9 cellular contexts compared by ENCODE assay signal in the genomic region with DNA sequence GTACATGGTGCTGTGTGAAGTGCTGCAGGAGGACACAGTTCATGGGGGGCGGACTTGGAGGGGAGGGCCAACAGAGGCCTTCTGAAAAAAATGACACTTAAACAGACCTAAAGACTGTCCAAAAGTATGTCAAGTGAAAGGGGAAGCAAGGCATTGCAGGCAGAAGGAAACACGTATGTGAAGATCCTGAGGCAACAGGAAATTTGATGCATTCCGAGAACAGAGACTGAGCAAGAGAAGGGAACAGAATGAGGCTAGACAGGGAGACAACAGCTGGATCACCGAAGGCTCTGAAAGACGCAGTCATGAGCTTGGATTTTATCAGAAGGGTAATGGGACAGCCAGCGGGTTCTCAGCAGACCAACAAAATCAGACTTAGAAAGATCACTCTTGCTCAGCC. TPM values are rescaled to one million over a fixed set of nuclear protein-coding genes. Genes with fewer than 3 reads are reported as not detected.
DNase-seq lines count a peak whose midpoint lies in the region; TF ChIP-seq lines count a peak whose summit lies in the region.
"Had no signal": no experiment of that assay in that cellular context is flagged by ENCODE, and none has a peak within 500 bp of the region (broad histone marks: within the 10 kb centered on the region; RNA-seq: fewer than 3 reads in every experiment).

No MANE protein-coding gene starts in this region.

- no peak overlapping the region for H2AFZ ChIP-seq in OCI-LY3 (ENCODE audit: low read depth, low read length)

- H3K4me3 ChIP-seq in OCI-LY3 (ENCODE audit: low read length) (peak overlapping the region; percentile 82), endodermal cell (ENCODE audit: low read length) (peak overlapping the region; percentile 93)

- intact Hi-C loops in posterior vena cava (cut with DNase I): no loop called here

- no peak for DNase-seq in endodermal cell
- peak; percentile 13 for DNase-seq in posterior vena cava (ENCODE audit: low spot score)
- DNase-seq in germinal center (ENCODE audit: low spot score): no peak
- no peak for DNase-seq in ACHN
- no peak for DNase-seq in effector CD4-positive, alpha-beta T cell
- no peak for DNase-seq in NCI-H748 treated with DMSO at 0.1 percent for 48 hours (lab: John Stamatoyannopoulos, UW)
- DNase-seq: stimulated activated CD4-positive, alpha-beta T cell treated with anti-CD3 and anti-CD28 coated beads, Interleukin-4, amount 100 ng/mL, for 4 hours had no signal

- H3K4me3 Mint-ChIP-seq in endodermal cell: peak overlapping the region; percentile 98

- H3K79me2 ChIP-seq in OCI-LY3 (ENCODE audit: low read length): peaks cover 24% of the 10 kb centered on the region

- WGBS in endodermal cell (ENCODE audit: insufficient coverage in 1 of 2, insufficient read length in 1 of 2), 2 experiments: 86 to 87% methylated on average over 5 to 6 of the region's 6 CpGs

- H3K4me2 ChIP-seq in OCI-LY3 (ENCODE audit: low read length): peak overlapping the region; percentile 97

- H3K9me3 ChIP-seq in ES-I3 (ENCODE audit: control insufficient read depth, insufficient read depth, low read length): no peaks in the 10 kb centered on the region
- H3K9me3 ChIP-seq in OCI-LY3 (ENCODE audit: insufficient read depth, low read length): no peaks in the 10 kb centered on the region
- H3K9me3 ChIP-seq in endodermal cell (ENCODE audit: control insufficient read depth, low read length): no peaks in the 10 kb centered on the region

- no peaks in the 10 kb centered on the region; the same call in 1 of the 2 replicates for H3K36me3 ChIP-seq in ES-I3 (ENCODE audit: insufficient read depth, low read length)
- H3K36me3 ChIP-seq in OCI-LY3 (replicated peaks; ENCODE audit: low read depth, low read length): peaks cover 5% of the 10 kb centered on the region
- H3K36me3 ChIP-seq in endodermal cell (ENCODE audit: control insufficient read depth, insufficient read depth, low read length): peaks cover 7% of the 10 kb centered on the region

- peaks cover 13% of the 10 kb centered on the region for H3K4me1 ChIP-seq in ES-I3 (ENCODE audit: insufficient read depth, low read length)
- H3K4me1 ChIP-seq in OCI-LY3 (ENCODE audit: low read length): peaks cover 15% of the 10 kb centered on the region
- peaks cover 7% of the 10 kb centered on the region for H3K4me1 ChIP-seq in endodermal cell (ENCODE audit: control insufficient read depth, insufficient read depth, low read length)

- H3K27me3 ChIP-seq in OCI-LY3 (ENCODE audit: low read depth, low read length) (no peaks in the 10 kb centered on the region), endodermal cell (ENCODE audit: control insufficient read depth, insufficient read depth, low read length, poor library complexity, severe bottlenecking) (no peaks in the 10 kb centered on the region)

- no peak overlapping the region for H3K27ac ChIP-seq in OCI-LY3 (ENCODE audit: low read length)
- H3K27ac ChIP-seq in endodermal cell (ENCODE audit: low read depth, low read length): no peak overlapping the region

- no peaks in the 10 kb centered on the region for H4K20me1 ChIP-seq in OCI-LY3 (ENCODE audit: insufficient read depth, low read length)

- peak overlapping the region; percentile 92; the same call in 1 of the 2 replicates for H3K9ac ChIP-seq in ES-I3 (ENCODE audit: low read depth, low read length)
- peak overlapping the region; percentile 53 for H3K9ac ChIP-seq in OCI-LY3 (ENCODE audit: low read length)
- peak overlapping the region; percentile 88 for H3K9ac ChIP-seq in endodermal cell (ENCODE audit: extremely low read depth, low read length, poor library complexity, severe bottlenecking)

- peak overlapping the region; percentile 76 for H3K27ac Mint-ChIP-seq in endodermal cell

- peaks cover 27% of the 10 kb centered on the region for H3K4me1 Mint-ChIP-seq in endodermal cell

- TF ChIP-seq CTCF in OCI-LY3 (IDR thresholded peaks at IDR 0.05; ENCODE audit: low read depth, low read length) (no peak), endodermal cell (conservative IDR thresholded peaks at IDR 0.05) (no peak)

- peaks cover 6% of the 10 kb centered on the region for H3K36me3 Mint-ChIP-seq in endodermal cell (ENCODE audit: low read depth)

- peaks cover 1% of the 10 kb centered on the region for H3K27me3 Mint-ChIP-seq in endodermal cell (ENCODE audit: insufficient read depth)

- in situ Hi-C loops in ACHN (cut with HindIII; ENCODE audit: low pct_ligation_motif_present, low pct_unique_long_range_greater_than_20kb, low sequenced_read_pairs): no loop called here

- H3K9me3 Mint-ChIP-seq in endodermal cell: no peaks in the 10 kb centered on the region

RNA-seq across cellular contexts. Expression of a gene that starts 1.1 kb away (rescaled TPM):
- total RNA-seq in endodermal cell (10 to 100 TPM; 28.9 to 34.3 TPM), posterior vena cava (10 to 100 TPM; 28.3 to 34.9 TPM)
- 34.4 TPM for polyA plus RNA-seq in endodermal cell (2013, experiment 1 of 2)
- polyA plus RNA-seq in endodermal cell (2013, experiment 2 of 2): 35.6 TPM

RNA-seq across cellular contexts. Expression of a gene that starts 1.4 kb away (rescaled TPM):
- total RNA-seq in endodermal cell: 10 to 100 TPM; 29.9 to 36.1 TPM
- polyA plus RNA-seq in endodermal cell (2013, experiment 1 of 2): 29.7 TPM
- 27.6 TPM for polyA plus RNA-seq in endodermal cell (2013, experiment 2 of 2)
- total RNA-seq in posterior vena cava: 10 to 100 TPM; 39.7 to 45.9 TPM

RNA-seq across cellular contexts. Expression of a gene that starts 15.2 kb away (rescaled TPM):
- 10 to 100 TPM; 72.1 to 80.7 TPM for total RNA-seq in endodermal cell
- 137 TPM for polyA plus RNA-seq in endodermal cell (2013, experiment 1 of 2)
- polyA plus RNA-seq in endodermal cell (2013, experiment 2 of 2): 133 TPM
- 1 to 10 TPM; 2.7 to 4.3 TPM for total RNA-seq in posterior vena cava

RNA-seq across cellular contexts. Expression of a gene that starts 23.2 kb away (rescaled TPM):
- total RNA-seq in endodermal cell (10 to 100 TPM; 69.0 to 72.1 TPM), posterior vena cava (10 to 100 TPM; 53.5 to 54.4 TPM)
- polyA plus RNA-seq in endodermal cell (2013, experiment 1 of 2): 56.7 TPM
- polyA plus RNA-seq in endodermal cell (2013, experiment 2 of 2): 51.2 TPM

RNA-seq across cellular contexts. Expression of a gene that starts 30.8 kb away (rescaled TPM):
- total RNA-seq in endodermal cell (not detected), posterior vena cava (not detected)
- polyA plus RNA-seq in endodermal cell (2013, experiment 1 of 2): not detected
- polyA plus RNA-seq in endodermal cell (2013, experiment 2 of 2): not detected

Comparison
In these comparisons a context has a peak if more than half of its experiments do, and no peak if none do; other contexts are left out.
1. RNA of a gene that starts 15.2 kb away (total RNA-seq): 72.1 to 80.7 TPM in endodermal cell; 2.7 to 4.3 TPM in posterior vena cava; every median in the first group is over 10 times any median in the second.
2. Peak in every context shown above with its lines, with median percentiles within 50 percentile points of each other: H3K9ac ChIP-seq.